Comparison of ENCODE assay signal across 1 cellular context in genomic region chr6:137234505-137234863, GRCh38.
TF ChIP-seq lines count a peak whose summit lies in the region.

No MANE protein-coding gene starts in this region.

TF ChIP-seq in GM12878, 131 proteins besides CTCF, POLR2A, EP300 and RAD21 (continued from another document and continues in another):
- TF ChIP-seq, protein P1, sequence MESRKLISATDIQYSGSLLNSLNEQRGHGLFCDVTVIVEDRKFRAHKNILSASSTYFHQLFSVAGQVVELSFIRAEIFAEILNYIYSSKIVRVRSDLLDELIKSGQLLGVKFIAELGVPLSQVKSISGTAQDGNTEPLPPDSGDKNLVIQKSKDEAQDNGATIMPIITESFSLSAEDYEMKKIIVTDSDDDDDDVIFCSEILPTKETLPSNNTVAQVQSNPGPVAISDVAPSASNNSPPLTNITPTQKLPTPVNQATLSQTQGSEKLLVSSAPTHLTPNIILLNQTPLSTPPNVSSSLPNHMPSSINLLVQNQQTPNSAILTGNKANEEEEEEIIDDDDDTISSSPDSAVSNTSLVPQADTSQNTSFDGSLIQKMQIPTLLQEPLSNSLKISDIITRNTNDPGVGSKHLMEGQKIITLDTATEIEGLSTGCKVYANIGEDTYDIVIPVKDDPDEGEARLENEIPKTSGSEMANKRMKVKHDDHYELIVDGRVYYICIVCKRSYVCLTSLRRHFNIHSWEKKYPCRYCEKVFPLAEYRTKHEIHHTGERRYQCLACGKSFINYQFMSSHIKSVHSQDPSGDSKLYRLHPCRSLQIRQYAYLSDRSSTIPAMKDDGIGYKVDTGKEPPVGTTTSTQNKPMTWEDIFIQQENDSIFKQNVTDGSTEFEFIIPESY (IDR thresholded peaks at IDR 0.05), result no peak
- TF ChIP-seq STAT3 (IDR thresholded peaks at IDR 0.05; ENCODE audit: low read depth, low read length) (no peak), CHD2 (IDR thresholded peaks at IDR 0.05; ENCODE audit: borderline replicate concordance, low read depth, low read length) (no peak), HDAC6 (IDR thresholded peaks at IDR 0.05; ENCODE audit: unreplicated experiment) (no peak), IRF3 (IDR thresholded peaks at IDR 0.05) (no peak), KLF5 (IDR thresholded peaks at IDR 0.05; ENCODE audit: partially characterized antibody) (no peak), KDM1A (IDR thresholded peaks at IDR 0.05; ENCODE audit: borderline replicate concordance) (no peak), SPI1 (IDR thresholded peaks at IDR 0.05; ENCODE audit: borderline replicate concordance, insufficient read depth, low read depth, low read length) (peak; percentile 13; the same call in 1 of the 2 replicates), BHLHE40 (IDR thresholded peaks at IDR 0.05; ENCODE audit: borderline replicate concordance in 1 of 2, low read depth in 2 of 2, low read length in 1 of 2) (no peak), ATF7 (IDR thresholded peaks at IDR 0.05; ENCODE audit: low read depth) (peak; percentile 72), NBN (IDR thresholded peaks at IDR 0.05) (no peak; the same call in 1 of the 2 replicates), PAX8 (IDR thresholded peaks at IDR 0.05) (no peak), NFIC (IDR thresholded peaks at IDR 0.05; ENCODE audit: low read depth, low read length) (peak; percentile 90), BACH1 (IDR thresholded peaks at IDR 0.05; ENCODE audit: borderline replicate concordance) (no peak), HDGF (IDR thresholded peaks at IDR 0.05) (no peak), TAF1 (IDR thresholded peaks at IDR 0.05; ENCODE audit: borderline replicate concordance, low read depth, low read length) (no peak), TBL1XR1 (IDR thresholded peaks at IDR 0.05; ENCODE audit: low read depth, low read length) (no peak), NR2C1 (IDR thresholded peaks at IDR 0.05) (no peak), CUX1 (IDR thresholded peaks at IDR 0.05; ENCODE audit: insufficient replicate concordance, low read depth, low read length) (no peak), HCFC1 (IDR thresholded peaks at IDR 0.05; ENCODE audit: low read length) (no peak), ATF2 (IDR thresholded peaks at IDR 0.05; ENCODE audit: low read length) (peak; percentile 79), HDAC2 (IDR thresholded peaks at IDR 0.05) (no peak), GATAD2B (conservative IDR thresholded peaks at IDR 0.05; ENCODE audit: low read depth) (no peak), FOXM1 (IDR thresholded peaks at IDR 0.05; ENCODE audit: low read depth, low read length) (peak; percentile 73; the same call in 1 of the 2 replicates), YBX1 (IDR thresholded peaks at IDR 0.05) (no peak), IRF4 (IDR thresholded peaks at IDR 0.05; ENCODE audit: low read depth, low read length) (peak; percentile 84), RB1 (IDR thresholded peaks at IDR 0.05; ENCODE audit: borderline replicate concordance) (no peak), MYB (IDR thresholded peaks at IDR 0.05; ENCODE audit: borderline replicate concordance, low read depth, low read length) (no peak), BCLAF1 (IDR thresholded peaks at IDR 0.05) (no peak), ZNF592 (IDR thresholded peaks at IDR 0.05) (no peak), SUPT20H (IDR thresholded peaks at IDR 0.05; ENCODE audit: borderline replicate concordance, control insufficient read depth, low read depth, low read length) (no peak), ZNF217 (IDR thresholded peaks at IDR 0.05) (no peak), POU2F2 (IDR thresholded peaks at IDR 0.05; ENCODE audit: borderline replicate concordance, low read depth, low read length) (0 out of 3 replicates have a peak, but pooled peaks have one; percentile 29)
- TF ChIP-seq, protein P2, sequence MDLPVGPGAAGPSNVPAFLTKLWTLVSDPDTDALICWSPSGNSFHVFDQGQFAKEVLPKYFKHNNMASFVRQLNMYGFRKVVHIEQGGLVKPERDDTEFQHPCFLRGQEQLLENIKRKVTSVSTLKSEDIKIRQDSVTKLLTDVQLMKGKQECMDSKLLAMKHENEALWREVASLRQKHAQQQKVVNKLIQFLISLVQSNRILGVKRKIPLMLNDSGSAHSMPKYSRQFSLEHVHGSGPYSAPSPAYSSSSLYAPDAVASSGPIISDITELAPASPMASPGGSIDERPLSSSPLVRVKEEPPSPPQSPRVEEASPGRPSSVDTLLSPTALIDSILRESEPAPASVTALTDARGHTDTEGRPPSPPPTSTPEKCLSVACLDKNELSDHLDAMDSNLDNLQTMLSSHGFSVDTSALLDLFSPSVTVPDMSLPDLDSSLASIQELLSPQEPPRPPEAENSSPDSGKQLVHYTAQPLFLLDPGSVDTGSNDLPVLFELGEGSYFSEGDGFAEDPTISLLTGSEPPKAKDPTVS (IDR thresholded peaks at IDR 0.05; ENCODE audit: low read depth, low read length), result no peak
- TF ChIP-seq, protein P3, sequence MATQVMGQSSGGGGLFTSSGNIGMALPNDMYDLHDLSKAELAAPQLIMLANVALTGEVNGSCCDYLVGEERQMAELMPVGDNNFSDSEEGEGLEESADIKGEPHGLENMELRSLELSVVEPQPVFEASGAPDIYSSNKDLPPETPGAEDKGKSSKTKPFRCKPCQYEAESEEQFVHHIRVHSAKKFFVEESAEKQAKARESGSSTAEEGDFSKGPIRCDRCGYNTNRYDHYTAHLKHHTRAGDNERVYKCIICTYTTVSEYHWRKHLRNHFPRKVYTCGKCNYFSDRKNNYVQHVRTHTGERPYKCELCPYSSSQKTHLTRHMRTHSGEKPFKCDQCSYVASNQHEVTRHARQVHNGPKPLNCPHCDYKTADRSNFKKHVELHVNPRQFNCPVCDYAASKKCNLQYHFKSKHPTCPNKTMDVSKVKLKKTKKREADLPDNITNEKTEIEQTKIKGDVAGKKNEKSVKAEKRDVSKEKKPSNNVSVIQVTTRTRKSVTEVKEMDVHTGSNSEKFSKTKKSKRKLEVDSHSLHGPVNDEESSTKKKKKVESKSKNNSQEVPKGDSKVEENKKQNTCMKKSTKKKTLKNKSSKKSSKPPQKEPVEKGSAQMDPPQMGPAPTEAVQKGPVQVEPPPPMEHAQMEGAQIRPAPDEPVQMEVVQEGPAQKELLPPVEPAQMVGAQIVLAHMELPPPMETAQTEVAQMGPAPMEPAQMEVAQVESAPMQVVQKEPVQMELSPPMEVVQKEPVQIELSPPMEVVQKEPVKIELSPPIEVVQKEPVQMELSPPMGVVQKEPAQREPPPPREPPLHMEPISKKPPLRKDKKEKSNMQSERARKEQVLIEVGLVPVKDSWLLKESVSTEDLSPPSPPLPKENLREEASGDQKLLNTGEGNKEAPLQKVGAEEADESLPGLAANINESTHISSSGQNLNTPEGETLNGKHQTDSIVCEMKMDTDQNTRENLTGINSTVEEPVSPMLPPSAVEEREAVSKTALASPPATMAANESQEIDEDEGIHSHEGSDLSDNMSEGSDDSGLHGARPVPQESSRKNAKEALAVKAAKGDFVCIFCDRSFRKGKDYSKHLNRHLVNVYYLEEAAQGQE (IDR thresholded peaks at IDR 0.05; ENCODE audit: low read depth, low read length), result no peak
- TF ChIP-seq, protein P4, sequence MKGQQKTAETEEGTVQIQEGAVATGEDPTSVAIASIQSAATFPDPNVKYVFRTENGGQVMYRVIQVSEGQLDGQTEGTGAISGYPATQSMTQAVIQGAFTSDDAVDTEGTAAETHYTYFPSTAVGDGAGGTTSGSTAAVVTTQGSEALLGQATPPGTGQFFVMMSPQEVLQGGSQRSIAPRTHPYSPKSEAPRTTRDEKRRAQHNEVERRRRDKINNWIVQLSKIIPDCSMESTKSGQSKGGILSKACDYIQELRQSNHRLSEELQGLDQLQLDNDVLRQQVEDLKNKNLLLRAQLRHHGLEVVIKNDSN (IDR thresholded peaks at IDR 0.05; ENCODE audit: borderline replicate concordance, extremely low read length, insufficient read depth, low read depth, low read length), result no peak
